Comparison of ENCODE assay signal across 21 cellular contexts in the genomic region with DNA sequence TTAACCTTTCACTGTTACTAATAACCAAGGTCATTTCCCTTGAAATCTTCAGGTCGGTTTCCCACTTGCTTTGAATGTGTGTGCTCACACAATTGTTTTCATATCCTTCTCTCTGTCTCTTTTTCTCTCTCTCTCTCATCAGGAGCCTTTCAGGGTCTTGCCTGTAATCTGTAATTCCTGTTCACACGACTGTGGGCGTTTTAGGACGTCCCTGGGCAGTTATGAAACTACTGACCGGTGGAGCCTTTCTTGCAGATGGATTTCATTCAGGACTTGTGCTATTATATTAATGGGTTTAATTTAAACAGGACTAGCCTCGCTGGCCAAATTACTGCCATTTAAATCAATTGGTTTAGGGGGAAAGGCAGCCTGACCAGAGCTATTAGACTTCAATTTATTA.
"Had no signal": no experiment of that assay in that cellular context is flagged by ENCODE, and none has a peak within 500 bp of the region (broad histone marks: within the 10 kb centered on the region; RNA-seq: fewer than 3 reads in every experiment).

No MANE protein-coding gene starts in this region.

- H3K4me3 Mint-ChIP-seq: activated B cell treated with CpG ODN at 0.5 μM for 24 hours; activated CD4-positive, alpha-beta T cell treated with anti-CD3 and anti-CD28 coated beads, Interleukin-2, amount 10 ng/mL, durations not matched to agents 24 days and 14 days; activated CD8-positive, alpha-beta memory T cell treated with anti-CD3 and anti-CD28 coated beads, Interleukin-2, amount 10 ng/mL, durations not matched to agents 7 days and 5 days; activated naive CD4-positive, alpha-beta T cell treated with anti-CD3 and anti-CD28 coated beads, Interleukin-2, amount 50 U/mL, for 24 hours; activated T-cell treated with anti-CD3 and anti-CD28 coated beads, Interleukin-2, amount 50 U/mL, for 24 hours; activated T-helper 1 cell treated with anti-CD3 and anti-CD28 coated beads, Interleukin-12 subunit alpha, Interleukin-12 subunit beta, Interleukin-2, Interleukin-4 antibody, amounts not matched to agents 30 ng/mL and 10 ng/mL and 1 ng/mL, durations not matched to agents 14 hours and 24 hours and 36 hours; brain; T-helper 17 cell had no signal

- DNase-seq: activated B cell treated with CpG ODN at 0.5 μM for 24 hours; activated CD4-positive, alpha-beta T cell treated with anti-CD3 and anti-CD28 coated beads for 1 hour; activated CD4-positive, alpha-beta T cell treated with anti-CD3 and anti-CD28 coated beads, Interleukin-2, amount 10 ng/mL, durations not matched to agents 24 days and 14 days; activated CD4-positive, alpha-beta T cell treated with anti-CD3 and anti-CD28 coated beads, Interleukin-2, amount 50 U/mL, for 48 hours; activated CD8-positive, alpha-beta memory T cell treated with anti-CD3 and anti-CD28 coated beads, Interleukin-2, amount 10 ng/mL, durations not matched to agents 7 days and 5 days; activated effector memory CD4-positive, alpha-beta T cell treated with Interleukin-2 at 50 U/mL for 16 hours; activated naive CD4-positive, alpha-beta T cell; activated T-cell treated with anti-CD3 and anti-CD28 coated beads, Interleukin-2, amount 50 U/mL, for 24 hours; aorta; cerebellar nuclear complex; Karpas-422; NCI-H187; NCI-H226; PC-3; SHP77; T-helper 17 cell; T-helper 9 cell had no signal

- H3K9me3 Mint-ChIP-seq: activated B cell treated with CpG ODN at 0.5 μM for 24 hours; activated CD4-positive, alpha-beta T cell treated with anti-CD3 and anti-CD28 coated beads, Interleukin-2, amount 10 ng/mL, durations not matched to agents 24 days and 14 days; activated naive CD4-positive, alpha-beta T cell treated with anti-CD3 and anti-CD28 coated beads, Interleukin-2, amount 50 U/mL, for 24 hours; activated T-cell treated with anti-CD3 and anti-CD28 coated beads, Interleukin-2, amount 50 U/mL, for 24 hours; activated T-helper 1 cell treated with anti-CD3 and anti-CD28 coated beads, Interleukin-12 subunit alpha, Interleukin-12 subunit beta, Interleukin-2, Interleukin-4 antibody, amounts not matched to agents 30 ng/mL and 10 ng/mL and 1 ng/mL, durations not matched to agents 14 hours and 24 hours and 36 hours had no signal

- H3K4me1 Mint-ChIP-seq: activated B cell treated with CpG ODN at 0.5 μM for 24 hours; activated CD4-positive, alpha-beta T cell treated with anti-CD3 and anti-CD28 coated beads, Interleukin-2, amount 10 ng/mL, durations not matched to agents 24 days and 14 days; activated CD8-positive, alpha-beta memory T cell treated with anti-CD3 and anti-CD28 coated beads, Interleukin-2, amount 10 ng/mL, durations not matched to agents 7 days and 5 days; activated naive CD4-positive, alpha-beta T cell treated with anti-CD3 and anti-CD28 coated beads, Interleukin-2, amount 50 U/mL, for 24 hours; brain; T-helper 17 cell had no signal

- H3K27ac Mint-ChIP-seq: activated B cell treated with CpG ODN at 0.5 μM for 24 hours; activated CD4-positive, alpha-beta T cell treated with anti-CD3 and anti-CD28 coated beads, Interleukin-2, amount 10 ng/mL, durations not matched to agents 24 days and 14 days; activated CD8-positive, alpha-beta memory T cell treated with anti-CD3 and anti-CD28 coated beads, Interleukin-2, amount 10 ng/mL, durations not matched to agents 7 days and 5 days; activated naive CD4-positive, alpha-beta T cell treated with anti-CD3 and anti-CD28 coated beads, Interleukin-2, amount 50 U/mL, for 24 hours; activated T-cell treated with anti-CD3 and anti-CD28 coated beads, Interleukin-2, amount 50 U/mL, for 24 hours; activated T-helper 1 cell treated with anti-CD3 and anti-CD28 coated beads, Interleukin-12 subunit alpha, Interleukin-12 subunit beta, Interleukin-2, Interleukin-4 antibody, amounts not matched to agents 30 ng/mL and 10 ng/mL and 1 ng/mL, durations not matched to agents 14 hours and 24 hours and 36 hours; brain; T-helper 17 cell had no signal

- H3K4me3 ChIP-seq: K562 had no signal

- H3K27me3 Mint-ChIP-seq: activated CD4-positive, alpha-beta T cell treated with anti-CD3 and anti-CD28 coated beads, Interleukin-2, amount 10 ng/mL, durations not matched to agents 24 days and 14 days; T-helper 17 cell had no signal

- H3K36me3 Mint-ChIP-seq: activated CD8-positive, alpha-beta memory T cell treated with anti-CD3 and anti-CD28 coated beads, Interleukin-2, amount 10 ng/mL, durations not matched to agents 7 days and 5 days; activated naive CD4-positive, alpha-beta T cell treated with anti-CD3 and anti-CD28 coated beads, Interleukin-2, amount 50 U/mL, for 24 hours; brain had no signal
